1 cellular context compared by ENCODE assay signal in the genomic region with DNA sequence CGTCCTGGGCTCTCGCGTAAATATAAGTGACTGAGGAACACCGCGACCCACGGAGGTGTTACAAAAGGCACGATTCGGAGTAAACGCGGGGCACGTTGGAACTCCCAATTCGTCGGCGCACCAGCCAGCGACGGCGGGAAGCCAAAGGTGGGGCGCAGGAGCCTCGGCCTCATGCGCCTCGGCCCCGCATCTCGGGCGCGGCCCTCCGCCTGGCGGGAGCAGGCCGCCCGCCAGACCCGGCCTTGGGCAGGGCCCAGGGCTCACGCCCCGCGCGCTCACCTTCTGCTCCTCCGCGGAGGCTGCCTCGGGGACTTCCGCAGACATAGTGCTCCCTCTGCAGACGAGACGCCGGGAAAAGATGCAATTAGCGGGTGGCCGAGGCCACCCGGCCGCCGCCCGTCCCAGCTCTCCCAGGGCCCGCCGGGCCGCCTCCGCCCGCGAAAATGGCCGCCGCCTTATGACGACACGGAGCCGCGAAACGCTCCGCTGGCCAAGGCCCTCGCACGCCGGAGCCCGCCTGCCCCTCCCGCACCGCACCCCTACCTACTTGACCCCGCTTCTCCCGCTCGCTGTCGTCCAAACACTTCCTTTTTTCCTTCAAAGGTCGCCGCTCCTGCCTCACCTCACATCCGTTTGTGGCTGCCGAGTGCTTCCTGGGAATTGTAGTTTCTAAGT.
A peak's percentile ranks its signal among the peaks of the same experiment; 100 is the strongest.
TF ChIP-seq lines count a peak whose summit lies in the region.

A gene with protein sequence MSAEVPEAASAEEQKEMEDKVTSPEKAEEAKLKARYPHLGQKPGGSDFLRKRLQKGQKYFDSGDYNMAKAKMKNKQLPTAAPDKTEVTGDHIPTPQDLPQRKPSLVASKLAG (minus strand): TSS at position 462 of the 675 bp plus-strand sequence. CDS start 138 bp downstream, at position 324.

TF ChIP-seq in K562, 482 proteins besides CTCF, POLR2A, EP300 and RAD21 (continued from another document and continues in another):
- TF ChIP-seq, protein P1, sequence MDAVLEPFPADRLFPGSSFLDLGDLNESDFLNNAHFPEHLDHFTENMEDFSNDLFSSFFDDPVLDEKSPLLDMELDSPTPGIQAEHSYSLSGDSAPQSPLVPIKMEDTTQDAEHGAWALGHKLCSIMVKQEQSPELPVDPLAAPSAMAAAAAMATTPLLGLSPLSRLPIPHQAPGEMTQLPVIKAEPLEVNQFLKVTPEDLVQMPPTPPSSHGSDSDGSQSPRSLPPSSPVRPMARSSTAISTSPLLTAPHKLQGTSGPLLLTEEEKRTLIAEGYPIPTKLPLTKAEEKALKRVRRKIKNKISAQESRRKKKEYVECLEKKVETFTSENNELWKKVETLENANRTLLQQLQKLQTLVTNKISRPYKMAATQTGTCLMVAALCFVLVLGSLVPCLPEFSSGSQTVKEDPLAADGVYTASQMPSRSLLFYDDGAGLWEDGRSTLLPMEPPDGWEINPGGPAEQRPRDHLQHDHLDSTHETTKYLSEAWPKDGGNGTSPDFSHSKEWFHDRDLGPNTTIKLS (IDR thresholded peaks at IDR 0.05; ENCODE audit: borderline replicate concordance, low read depth), result peak; percentile 80
- TF ChIP-seq KDM2B (CRISPR knock-in tag; IDR thresholded peaks at IDR 0.05) (no peak), PML (IDR thresholded peaks at IDR 0.05; ENCODE audit: low read length) (peak; percentile 56; the same call in 1 of the 2 replicates), CXXC5 (CRISPR knock-in tag; IDR thresholded peaks at IDR 0.05) (peak; percentile 94), TRIM28 (IDR thresholded peaks at IDR 0.05) (no peak), ZNF507 (tag; conservative IDR thresholded peaks at IDR 0.05) (no peak), ETV5 (CRISPR knock-in tag; IDR thresholded peaks at IDR 0.05; ENCODE audit: low read depth) (peak; percentile 68; the same call in 1 of the 2 replicates), NEUROD1 (IDR thresholded peaks at IDR 0.05; ENCODE audit: borderline replicate concordance, low read depth, low read length, partially characterized antibody) (peak; percentile 55), ATF7 (IDR thresholded peaks at IDR 0.05) (peak; percentile 94), RBM22 (IDR thresholded peaks at IDR 0.05; ENCODE audit: low read depth, low read length, poor library complexity, severe bottlenecking) (peak; percentile 70), EGR1 (conservative IDR thresholded peaks at IDR 0.05) (peak; percentile 61), SLC30A9 (CRISPR knock-in tag; IDR thresholded peaks at IDR 0.05) (no peak), CBX3 (IDR thresholded peaks at IDR 0.05; ENCODE audit: borderline replicate concordance in 1 of 2, low read length in 2 of 2) (peak in 1 of 2 experiments; percentile 79; a peak in 1 of 3 replicates), CREBBP (IDR thresholded peaks at IDR 0.05; ENCODE audit: low read depth, low read length) (no peak), SMC3 (conservative IDR thresholded peaks at IDR 0.05; ENCODE audit: insufficient read depth, low read depth, low read length) (no peak), JUND (IDR thresholded peaks at IDR 0.05; ENCODE audit: borderline replicate concordance, low read depth, low read length) (no peak; the same call in 1 of the 2 replicates), JUND (tag; IDR thresholded peaks at IDR 0.05; ENCODE audit: borderline replicate concordance, low read depth, low read length) (peak; percentile 50; the same call in 1 of the 3 replicates), SUPT5H (IDR thresholded peaks at IDR 0.05) (peak; percentile 76), ZBTB8A (IDR thresholded peaks at IDR 0.05; ENCODE audit: partially characterized antibody) (no peak), CTBP1 (IDR thresholded peaks at IDR 0.05; ENCODE audit: borderline replicate concordance) (peak; percentile 76), KDM4B (IDR thresholded peaks at IDR 0.05; ENCODE audit: borderline replicate concordance in 2 of 2, low read depth in 1 of 2) (peak in 1 of 2 experiments; percentile 94; a peak in 2 of 4 replicates)
- TF ChIP-seq, protein P2, sequence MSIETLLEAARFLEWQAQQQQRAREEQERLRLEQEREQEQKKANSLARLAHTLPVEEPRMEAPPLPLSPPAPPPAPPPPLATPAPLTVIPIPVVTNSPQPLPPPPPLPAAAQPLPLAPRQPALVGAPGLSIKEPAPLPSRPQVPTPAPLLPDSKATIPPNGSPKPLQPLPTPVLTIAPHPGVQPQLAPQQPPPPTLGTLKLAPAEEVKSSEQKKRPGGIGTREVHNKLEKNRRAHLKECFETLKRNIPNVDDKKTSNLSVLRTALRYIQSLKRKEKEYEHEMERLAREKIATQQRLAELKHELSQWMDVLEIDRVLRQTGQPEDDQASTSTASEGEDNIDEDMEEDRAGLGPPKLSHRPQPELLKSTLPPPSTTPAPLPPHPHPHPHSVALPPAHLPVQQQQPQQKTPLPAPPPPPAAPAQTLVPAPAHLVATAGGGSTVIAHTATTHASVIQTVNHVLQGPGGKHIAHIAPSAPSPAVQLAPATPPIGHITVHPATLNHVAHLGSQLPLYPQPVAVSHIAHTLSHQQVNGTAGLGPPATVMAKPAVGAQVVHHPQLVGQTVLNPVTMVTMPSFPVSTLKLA (conservative IDR thresholded peaks at IDR 0.05), result peak; percentile 53 to 80; a peak in 3 of 4 replicates
- TF ChIP-seq, protein P3, sequence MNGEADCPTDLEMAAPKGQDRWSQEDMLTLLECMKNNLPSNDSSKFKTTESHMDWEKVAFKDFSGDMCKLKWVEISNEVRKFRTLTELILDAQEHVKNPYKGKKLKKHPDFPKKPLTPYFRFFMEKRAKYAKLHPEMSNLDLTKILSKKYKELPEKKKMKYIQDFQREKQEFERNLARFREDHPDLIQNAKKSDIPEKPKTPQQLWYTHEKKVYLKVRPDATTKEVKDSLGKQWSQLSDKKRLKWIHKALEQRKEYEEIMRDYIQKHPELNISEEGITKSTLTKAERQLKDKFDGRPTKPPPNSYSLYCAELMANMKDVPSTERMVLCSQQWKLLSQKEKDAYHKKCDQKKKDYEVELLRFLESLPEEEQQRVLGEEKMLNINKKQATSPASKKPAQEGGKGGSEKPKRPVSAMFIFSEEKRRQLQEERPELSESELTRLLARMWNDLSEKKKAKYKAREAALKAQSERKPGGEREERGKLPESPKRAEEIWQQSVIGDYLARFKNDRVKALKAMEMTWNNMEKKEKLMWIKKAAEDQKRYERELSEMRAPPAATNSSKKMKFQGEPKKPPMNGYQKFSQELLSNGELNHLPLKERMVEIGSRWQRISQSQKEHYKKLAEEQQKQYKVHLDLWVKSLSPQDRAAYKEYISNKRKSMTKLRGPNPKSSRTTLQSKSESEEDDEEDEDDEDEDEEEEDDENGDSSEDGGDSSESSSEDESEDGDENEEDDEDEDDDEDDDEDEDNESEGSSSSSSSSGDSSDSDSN (IDR thresholded peaks at IDR 0.05; ENCODE audit: borderline replicate concordance in 1 of 2, low read depth in 2 of 2, low read length in 2 of 2), result peak; percentile 60 to 82; a peak in 3 of 4 replicates
- TF ChIP-seq, protein P4, sequence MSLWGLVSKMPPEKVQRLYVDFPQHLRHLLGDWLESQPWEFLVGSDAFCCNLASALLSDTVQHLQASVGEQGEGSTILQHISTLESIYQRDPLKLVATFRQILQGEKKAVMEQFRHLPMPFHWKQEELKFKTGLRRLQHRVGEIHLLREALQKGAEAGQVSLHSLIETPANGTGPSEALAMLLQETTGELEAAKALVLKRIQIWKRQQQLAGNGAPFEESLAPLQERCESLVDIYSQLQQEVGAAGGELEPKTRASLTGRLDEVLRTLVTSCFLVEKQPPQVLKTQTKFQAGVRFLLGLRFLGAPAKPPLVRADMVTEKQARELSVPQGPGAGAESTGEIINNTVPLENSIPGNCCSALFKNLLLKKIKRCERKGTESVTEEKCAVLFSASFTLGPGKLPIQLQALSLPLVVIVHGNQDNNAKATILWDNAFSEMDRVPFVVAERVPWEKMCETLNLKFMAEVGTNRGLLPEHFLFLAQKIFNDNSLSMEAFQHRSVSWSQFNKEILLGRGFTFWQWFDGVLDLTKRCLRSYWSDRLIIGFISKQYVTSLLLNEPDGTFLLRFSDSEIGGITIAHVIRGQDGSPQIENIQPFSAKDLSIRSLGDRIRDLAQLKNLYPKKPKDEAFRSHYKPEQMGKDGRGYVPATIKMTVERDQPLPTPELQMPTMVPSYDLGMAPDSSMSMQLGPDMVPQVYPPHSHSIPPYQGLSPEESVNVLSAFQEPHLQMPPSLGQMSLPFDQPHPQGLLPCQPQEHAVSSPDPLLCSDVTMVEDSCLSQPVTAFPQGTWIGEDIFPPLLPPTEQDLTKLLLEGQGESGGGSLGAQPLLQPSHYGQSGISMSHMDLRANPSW (CRISPR knock-in tag; IDR thresholded peaks at IDR 0.05), result 0 out of 2 replicates have a peak, but pooled peaks have one; percentile 77
- TF ChIP-seq, protein P5, sequence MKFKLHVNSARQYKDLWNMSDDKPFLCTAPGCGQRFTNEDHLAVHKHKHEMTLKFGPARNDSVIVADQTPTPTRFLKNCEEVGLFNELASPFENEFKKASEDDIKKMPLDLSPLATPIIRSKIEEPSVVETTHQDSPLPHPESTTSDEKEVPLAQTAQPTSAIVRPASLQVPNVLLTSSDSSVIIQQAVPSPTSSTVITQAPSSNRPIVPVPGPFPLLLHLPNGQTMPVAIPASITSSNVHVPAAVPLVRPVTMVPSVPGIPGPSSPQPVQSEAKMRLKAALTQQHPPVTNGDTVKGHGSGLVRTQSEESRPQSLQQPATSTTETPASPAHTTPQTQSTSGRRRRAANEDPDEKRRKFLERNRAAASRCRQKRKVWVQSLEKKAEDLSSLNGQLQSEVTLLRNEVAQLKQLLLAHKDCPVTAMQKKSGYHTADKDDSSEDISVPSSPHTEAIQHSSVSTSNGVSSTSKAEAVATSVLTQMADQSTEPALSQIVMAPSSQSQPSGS (CRISPR knock-in tag; IDR thresholded peaks at IDR 0.05), result peak; percentile 70; the same call in 1 of the 2 replicates
- TF ChIP-seq, protein P6, sequence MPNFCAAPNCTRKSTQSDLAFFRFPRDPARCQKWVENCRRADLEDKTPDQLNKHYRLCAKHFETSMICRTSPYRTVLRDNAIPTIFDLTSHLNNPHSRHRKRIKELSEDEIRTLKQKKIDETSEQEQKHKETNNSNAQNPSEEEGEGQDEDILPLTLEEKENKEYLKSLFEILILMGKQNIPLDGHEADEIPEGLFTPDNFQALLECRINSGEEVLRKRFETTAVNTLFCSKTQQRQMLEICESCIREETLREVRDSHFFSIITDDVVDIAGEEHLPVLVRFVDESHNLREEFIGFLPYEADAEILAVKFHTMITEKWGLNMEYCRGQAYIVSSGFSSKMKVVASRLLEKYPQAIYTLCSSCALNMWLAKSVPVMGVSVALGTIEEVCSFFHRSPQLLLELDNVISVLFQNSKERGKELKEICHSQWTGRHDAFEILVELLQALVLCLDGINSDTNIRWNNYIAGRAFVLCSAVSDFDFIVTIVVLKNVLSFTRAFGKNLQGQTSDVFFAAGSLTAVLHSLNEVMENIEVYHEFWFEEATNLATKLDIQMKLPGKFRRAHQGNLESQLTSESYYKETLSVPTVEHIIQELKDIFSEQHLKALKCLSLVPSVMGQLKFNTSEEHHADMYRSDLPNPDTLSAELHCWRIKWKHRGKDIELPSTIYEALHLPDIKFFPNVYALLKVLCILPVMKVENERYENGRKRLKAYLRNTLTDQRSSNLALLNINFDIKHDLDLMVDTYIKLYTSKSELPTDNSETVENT (CRISPR knock-in tag; IDR thresholded peaks at IDR 0.05), result 0 out of 2 replicates have a peak, but pooled peaks have one; percentile 4
- TF ChIP-seq, protein P7, sequence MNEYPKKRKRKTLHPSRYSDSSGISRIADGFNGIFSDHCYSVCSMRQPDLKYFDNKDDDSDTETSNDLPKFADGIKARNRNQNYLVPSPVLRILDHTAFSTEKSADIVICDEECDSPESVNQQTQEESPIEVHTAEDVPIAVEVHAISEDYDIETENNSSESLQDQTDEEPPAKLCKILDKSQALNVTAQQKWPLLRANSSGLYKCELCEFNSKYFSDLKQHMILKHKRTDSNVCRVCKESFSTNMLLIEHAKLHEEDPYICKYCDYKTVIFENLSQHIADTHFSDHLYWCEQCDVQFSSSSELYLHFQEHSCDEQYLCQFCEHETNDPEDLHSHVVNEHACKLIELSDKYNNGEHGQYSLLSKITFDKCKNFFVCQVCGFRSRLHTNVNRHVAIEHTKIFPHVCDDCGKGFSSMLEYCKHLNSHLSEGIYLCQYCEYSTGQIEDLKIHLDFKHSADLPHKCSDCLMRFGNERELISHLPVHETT (CRISPR knock-in tag; conservative IDR thresholded peaks at IDR 0.05 in 1 of 2, IDR thresholded peaks at IDR 0.05 in 1 of 2), result peak in 1 of 2 experiments; percentile 93; a peak in 2 of 4 replicates
- TF ChIP-seq, protein P8, sequence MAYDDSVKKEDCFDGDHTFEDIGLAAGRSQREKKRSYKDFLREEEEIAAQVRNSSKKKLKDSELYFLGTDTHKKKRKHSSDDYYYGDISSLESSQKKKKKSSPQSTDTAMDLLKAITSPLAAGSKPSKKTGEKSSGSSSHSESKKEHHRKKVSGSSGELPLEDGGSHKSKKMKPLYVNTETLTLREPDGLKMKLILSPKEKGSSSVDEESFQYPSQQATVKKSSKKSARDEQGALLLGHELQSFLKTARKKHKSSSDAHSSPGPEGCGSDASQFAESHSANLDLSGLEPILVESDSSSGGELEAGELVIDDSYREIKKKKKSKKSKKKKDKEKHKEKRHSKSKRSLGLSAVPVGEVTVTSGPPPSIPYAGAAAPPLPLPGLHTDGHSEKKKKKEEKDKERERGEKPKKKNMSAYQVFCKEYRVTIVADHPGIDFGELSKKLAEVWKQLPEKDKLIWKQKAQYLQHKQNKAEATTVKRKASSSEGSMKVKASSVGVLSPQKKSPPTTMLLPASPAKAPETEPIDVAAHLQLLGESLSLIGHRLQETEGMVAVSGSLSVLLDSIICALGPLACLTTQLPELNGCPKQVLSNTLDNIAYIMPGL (CRISPR knock-in tag; IDR thresholded peaks at IDR 0.05), result peak; percentile 70; the same call in 1 of the 2 replicates
- TF ChIP-seq, protein P9, sequence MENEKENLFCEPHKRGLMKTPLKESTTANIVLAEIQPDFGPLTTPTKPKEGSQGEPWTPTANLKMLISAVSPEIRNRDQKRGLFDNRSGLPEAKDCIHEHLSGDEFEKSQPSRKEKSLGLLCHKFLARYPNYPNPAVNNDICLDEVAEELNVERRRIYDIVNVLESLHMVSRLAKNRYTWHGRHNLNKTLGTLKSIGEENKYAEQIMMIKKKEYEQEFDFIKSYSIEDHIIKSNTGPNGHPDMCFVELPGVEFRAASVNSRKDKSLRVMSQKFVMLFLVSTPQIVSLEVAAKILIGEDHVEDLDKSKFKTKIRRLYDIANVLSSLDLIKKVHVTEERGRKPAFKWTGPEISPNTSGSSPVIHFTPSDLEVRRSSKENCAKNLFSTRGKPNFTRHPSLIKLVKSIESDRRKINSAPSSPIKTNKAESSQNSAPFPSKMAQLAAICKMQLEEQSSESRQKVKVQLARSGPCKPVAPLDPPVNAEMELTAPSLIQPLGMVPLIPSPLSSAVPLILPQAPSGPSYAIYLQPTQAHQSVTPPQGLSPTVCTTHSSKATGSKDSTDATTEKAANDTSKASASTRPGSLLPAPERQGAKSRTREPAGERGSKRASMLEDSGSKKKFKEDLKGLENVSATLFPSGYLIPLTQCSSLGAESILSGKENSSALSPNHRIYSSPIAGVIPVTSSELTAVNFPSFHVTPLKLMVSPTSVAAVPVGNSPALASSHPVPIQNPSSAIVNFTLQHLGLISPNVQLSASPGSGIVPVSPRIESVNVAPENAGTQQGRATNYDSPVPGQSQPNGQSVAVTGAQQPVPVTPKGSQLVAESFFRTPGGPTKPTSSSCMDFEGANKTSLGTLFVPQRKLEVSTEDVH (IDR thresholded peaks at IDR 0.05; ENCODE audit: low read depth, partially characterized antibody), result peak; percentile 92
